10 cellular contexts compared by ENCODE assay signal in the genomic region with DNA sequence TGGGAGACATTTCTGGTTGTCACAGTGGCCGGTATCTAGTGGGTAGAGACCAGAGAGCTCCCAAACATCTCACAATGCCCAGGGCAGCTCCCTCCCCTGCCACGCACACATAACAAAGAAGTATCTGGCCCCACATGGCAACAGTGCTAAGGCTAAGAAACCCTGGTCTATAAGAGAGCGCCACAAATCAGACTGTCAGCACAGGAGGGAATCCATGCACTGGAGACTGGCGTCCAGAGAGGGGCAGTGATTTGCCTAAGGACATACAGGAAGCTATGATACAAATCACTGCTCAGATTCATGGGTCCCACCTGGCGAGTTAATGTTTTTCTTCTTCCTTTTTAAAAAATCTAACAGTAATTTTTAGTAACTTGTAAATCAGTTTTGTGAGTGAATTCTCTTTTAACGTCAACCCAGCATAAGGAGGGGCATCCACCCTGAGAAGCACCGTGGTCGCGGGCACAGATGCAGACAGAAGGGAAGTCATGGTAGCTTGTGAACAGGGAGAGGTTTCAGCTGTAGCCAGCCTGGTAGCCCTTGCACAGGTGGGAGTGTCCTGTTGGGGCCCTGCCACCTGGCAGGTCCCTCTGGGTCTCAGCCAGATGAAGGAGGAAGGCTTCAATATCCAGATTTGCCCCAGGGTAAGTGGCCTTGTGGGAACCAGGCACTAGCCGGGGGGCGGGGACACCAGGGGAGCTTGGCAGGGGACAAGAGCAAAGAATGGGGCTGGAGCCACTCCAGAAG. TPM values are rescaled to one million over a fixed set of nuclear protein-coding genes. Genes with fewer than 3 reads are reported as not detected.
DNase-seq lines count a peak whose midpoint lies in the region; TF ChIP-seq lines count a peak whose summit lies in the region.
"Had no signal": no experiment of that assay in that cellular context is flagged by ENCODE, and none has a peak within 500 bp of the region (broad histone marks: within the 10 kb centered on the region; RNA-seq: fewer than 3 reads in every experiment).

No MANE protein-coding gene starts in this region.

- no peak for TF ChIP-seq CTCF in brain microvascular endothelial cell (IDR thresholded peaks at IDR 0.05; ENCODE audit: low read depth, low read length, missing control alignments)

- H3K27ac ChIP-seq in duodenal mucosa (ENCODE audit: low read depth, low read length) (peak overlapping the region; percentile 43), brain microvascular endothelial cell (no peak overlapping the region)

- H3K9me3 ChIP-seq in duodenal mucosa (ENCODE audit: control insufficient read depth in 1 of 2, low read length in 2 of 2): no peaks in the 10 kb centered on the region

- peak overlapping the region in 1 of 2 donors; percentile 9 for H3K4me3 ChIP-seq in duodenal mucosa (ENCODE audit: low read depth in 1 of 2, low read length in 2 of 2)
- no peak overlapping the region for H3K4me3 ChIP-seq in brain microvascular endothelial cell (ENCODE audit: low read depth, low read length)

- in situ Hi-C loops in brain microvascular endothelial cell (cut with HindIII; ENCODE audit: low pct_ligation_motif_present, low sequenced_read_pairs): no loop called here

- H3K4me1 ChIP-seq in duodenal mucosa (ENCODE audit: control insufficient read depth in 1 of 2, insufficient read depth in 2 of 2, low read length in 2 of 2): peaks cover 26 to 30% of the 10 kb centered on the region in 2 donors

- DNase-seq in NCI-H2081 (lab: John Stamatoyannopoulos, UW): peak; percentile 17 to 25
- no peak for DNase-seq in NCI-H2081 treated with DMSO at 0.1 percent for 48 hours (lab: John Stamatoyannopoulos, UW)
- peak; percentile 80 for DNase-seq in RPMI8226
- DNase-seq in stimulated activated CD8-positive, alpha-beta memory T cell treated with anti-CD3 and anti-CD28 coated beads, Interleukin-4, amount 100 ng/mL, for 48 hours: peak; percentile 25
- DNase-seq in iPS-NIHi11 (ENCODE audit: low spot score): no peak
- DNase-seq in brain microvascular endothelial cell: no peak
- no peak for DNase-seq in H4 (ENCODE audit: low spot score)
- DNase-seq: 8988T, NCI-H1436 treated with DMSO at 0.1 percent for 48 hours had no signal

- no peaks in the 10 kb centered on the region for H3K27me3 ChIP-seq in duodenal mucosa (ENCODE audit: control insufficient read depth in 1 of 2, insufficient read depth in 2 of 2, low read length in 2 of 2)
- H3K27me3 ChIP-seq in brain microvascular endothelial cell (replicated peaks): no peaks in the 10 kb centered on the region

- H3K9ac ChIP-seq in duodenal mucosa (ENCODE audit: low read depth in 1 of 2, low read length in 2 of 2): peak overlapping the region; percentile 43 to 47

- H3K36me3 ChIP-seq in duodenal mucosa (ENCODE audit: control insufficient read depth in 1 of 2, insufficient read depth in 2 of 2, low read length in 2 of 2): peaks cover 0 to 20% of the 10 kb centered on the region in 2 donors
- no peaks in the 10 kb centered on the region for H3K36me3 ChIP-seq in brain microvascular endothelial cell (replicated peaks)

RNA-seq across cellular contexts. Expression of gene ISG20, which starts 8.7 kb away (rescaled TPM):
- total RNA-seq in H4 (2014; rRNA removed; shearing (Covaris generic)): 14.7 and 20.9 TPM in 2 replicates

RNA-seq across cellular contexts. Expression of gene AEN, which starts 26.4 kb away (rescaled TPM):
- total RNA-seq in H4 (2014; rRNA removed; shearing (Covaris generic)): 23.9 and 28.7 TPM in 2 replicates

Comparison
In these comparisons a context has a peak if more than half of its experiments do, and no peak if none do; other contexts are left out.
1. DNase-seq: peak in NCI-H2081 (2 of 2), RPMI8226 (single experiment) and stimulated activated CD8-positive, alpha-beta memory T cell treated with anti-CD3 and anti-CD28 coated beads, Interleukin-4, amount 100 ng/mL, for 48 hours (single experiment); none in NCI-H2081 treated with DMSO at 0.1 percent for 48 hours (single experiment), iPS-NIHi11 (single experiment), brain microvascular endothelial cell (single experiment) and H4 (single experiment).